8 cellular contexts compared by ENCODE assay signal in the genomic region with DNA sequence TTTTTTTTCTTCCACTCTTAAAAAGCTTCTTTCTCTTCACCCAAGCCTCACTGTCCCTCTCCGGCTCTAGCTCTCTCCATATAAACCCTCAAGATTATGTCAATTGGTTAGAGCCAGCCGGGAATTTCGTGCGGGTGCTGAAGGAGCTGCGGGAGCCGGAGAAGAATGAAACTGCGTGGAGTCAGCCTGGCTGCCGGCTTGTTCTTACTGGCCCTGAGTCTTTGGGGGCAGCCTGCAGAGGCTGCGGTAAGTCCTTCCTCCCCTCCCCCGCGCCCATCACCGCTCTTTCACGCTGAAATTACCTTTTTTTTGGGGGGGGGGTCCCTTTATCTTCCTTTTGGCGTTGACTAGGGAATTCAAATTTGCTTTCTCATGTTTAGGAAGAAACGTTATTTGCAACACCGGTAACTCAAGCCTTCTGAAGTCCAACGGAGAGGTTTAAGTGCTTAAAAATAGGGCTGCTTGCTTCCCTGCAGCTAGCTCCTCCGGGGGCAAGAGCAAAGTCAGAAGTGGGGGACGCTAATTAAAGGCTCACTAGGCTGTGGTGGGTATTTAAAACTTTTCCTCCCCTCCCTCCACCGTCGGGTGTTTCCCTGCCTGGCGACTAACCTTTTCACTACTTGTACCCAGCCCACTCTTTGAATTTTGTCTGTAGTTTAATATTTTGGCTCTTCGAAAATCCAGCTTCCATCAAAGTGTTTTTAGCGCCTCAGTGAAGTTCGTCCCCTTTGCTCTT. TPM values are rescaled to one million over a fixed set of nuclear protein-coding genes. Genes with fewer than 3 reads are reported as not detected.
DNase-seq lines count a peak whose midpoint lies in the region; ATAC-seq, FAIRE-seq and TF ChIP-seq lines count a peak whose summit lies in the region.

No MANE protein-coding gene starts in this region.

- H3K27ac ChIP-seq in aorta (ENCODE audit: low read depth in 1 of 2, low read length in 2 of 2), result peak overlapping the region in 1 of 2 donors; percentile 48

- intact Hi-C loops in lower leg skin (cut with DNase I; ENCODE audit: low total_unique reads), result no loop called here
- intact Hi-C loops in aorta (cut with DNase I), result no loop called here

- no peak for FAIRE-seq in bronchial epithelial cell (lab: Jason Lieb, UNC)

- H3K4me3 Mint-ChIP-seq in stimulated activated naive CD8-positive, alpha-beta T cell treated with anti-CD3 and anti-CD28 coated beads, Interleukin-15, Interleukin-2, amounts not matched to agents 100 ng/mL and 50 ng/mL, for 24 hours, result peak overlapping the region; percentile 37

- ATAC-seq in stimulated activated naive CD8-positive, alpha-beta T cell treated with anti-CD3 and anti-CD28 coated beads, Interleukin-15, Interleukin-2, amounts not matched to agents 100 U/mL and 50 U/mL, for 24 hours, result no peak
- ATAC-seq in aorta (ENCODE audit: low FRiP score) (peak; percentile 34), HG02759 (IDR thresholded peaks at IDR 0.05; ENCODE audit: unreplicated experiment) (no peak), GM21390 (IDR thresholded peaks at IDR 0.05; ENCODE audit: unreplicated experiment) (no peak)

- no peak for TF ChIP-seq CTCF in bronchial epithelial cell (IDR thresholded peaks at IDR 0.05; ENCODE audit: insufficient read depth, low read length, severe bottlenecking)
- no peak for TF ChIP-seq CTCF in lower leg skin (IDR thresholded peaks at IDR 0.05)

- H3K27me3 Mint-ChIP-seq in stimulated activated naive CD8-positive, alpha-beta T cell treated with anti-CD3 and anti-CD28 coated beads, Interleukin-15, Interleukin-2, amounts not matched to agents 100 ng/mL and 50 ng/mL, for 24 hours, result peaks cover 16% of the 10 kb centered on the region

- H3K9me3 ChIP-seq in aorta (ENCODE audit: control insufficient read depth, low read length), result no peaks in the 10 kb centered on the region

- no peaks in the 10 kb centered on the region for H3K36me3 Mint-ChIP-seq in stimulated activated naive CD8-positive, alpha-beta T cell treated with anti-CD3 and anti-CD28 coated beads, Interleukin-15, Interleukin-2, amounts not matched to agents 100 ng/mL and 50 ng/mL, for 24 hours (ENCODE audit: low read depth)

- no peaks in the 10 kb centered on the region for H3K9me3 Mint-ChIP-seq in stimulated activated naive CD8-positive, alpha-beta T cell treated with anti-CD3 and anti-CD28 coated beads, Interleukin-15, Interleukin-2, amounts not matched to agents 100 ng/mL and 50 ng/mL, for 24 hours

- no peaks in the 10 kb centered on the region for H3K4me1 ChIP-seq in aorta (ENCODE audit: control insufficient read depth in 1 of 2, insufficient read depth in 2 of 2, low read length in 2 of 2)

- no peak for TF ChIP-seq POLR2A in lower leg skin (IDR thresholded peaks at IDR 0.05)

- H3K4me1 Mint-ChIP-seq in stimulated activated naive CD8-positive, alpha-beta T cell treated with anti-CD3 and anti-CD28 coated beads, Interleukin-15, Interleukin-2, amounts not matched to agents 100 ng/mL and 50 ng/mL, for 24 hours (ENCODE audit: low read depth), result no peaks in the 10 kb centered on the region

- no peaks in the 10 kb centered on the region for H3K27me3 ChIP-seq in bronchial epithelial cell (ENCODE audit: control insufficient read depth, insufficient read depth, low read length)
- H3K27me3 ChIP-seq in aorta (ENCODE audit: control insufficient read depth in 1 of 2, insufficient read depth in 2 of 2, low read length in 1 of 2), result no peaks in the 10 kb centered on the region

- H3K4me3 ChIP-seq in bronchial epithelial cell (ENCODE audit: low read depth, low read length) (peak overlapping the region; percentile 64), lower leg skin (ENCODE audit: low read depth, poor library complexity, severe bottlenecking) (peak overlapping the region; percentile 20), aorta (ENCODE audit: low read length in 2 of 2) (peak overlapping the region; percentile 67 to 88)

- WGBS in lower leg skin, 2 donors, result 3 to 13% methylated on average over 25 of the region's 25 CpGs
- 2 to 16% methylated on average over 25 of the region's 25 CpGs for WGBS in aorta, 2 donors

- H3K27ac Mint-ChIP-seq in stimulated activated naive CD8-positive, alpha-beta T cell treated with anti-CD3 and anti-CD28 coated beads, Interleukin-15, Interleukin-2, amounts not matched to agents 100 ng/mL and 50 ng/mL, for 24 hours, result no peak overlapping the region

- no peak for DNase-seq in stimulated activated naive CD8-positive, alpha-beta T cell treated with anti-CD3 and anti-CD28 coated beads, Interleukin-15, Interleukin-2, amounts not matched to agents 100 U/mL and 50 U/mL, for 24 hours
- DNase-seq in bronchial epithelial cell (ENCODE audit: low read depth), result no peak
- DNase-seq in lower leg skin (ENCODE audit: low spot score in 2 of 2), result no peak
- DNase-seq in aorta, result peak; percentile 51 to 76
- DNase-seq in activated CD4-positive, alpha-beta T cell treated with anti-CD3 and anti-CD28 coated beads for 1 hour, result no peak

- H3K36me3 ChIP-seq in bronchial epithelial cell (ENCODE audit: control insufficient read depth, insufficient read depth, low read length) (no peaks in the 10 kb centered on the region), aorta (ENCODE audit: control insufficient read depth in 1 of 2, insufficient read depth in 2 of 2, low read length in 1 of 2) (no peaks in the 10 kb centered on the region)

RNA-seq across cellular contexts. Expression of gene COL4A5, which starts 0.5 kb away (rescaled TPM):
- total RNA-seq in bronchial epithelial cell (48.4 and 63.1 TPM in 2 replicates), lower leg skin (100 to 1,000 TPM in 1 of 4 donors, 10 to 100 TPM in 3; 43.1 to 105 (median 48.4) TPM), aorta (10 to 100 TPM; 36.3 to 48.0 TPM)
- polyA plus RNA-seq in aorta, result 10 to 100 TPM; 13.8 to 38.0 TPM

RNA-seq across cellular contexts. Expression of gene COL4A6, which starts 1.9 kb away (rescaled TPM):
- total RNA-seq in bronchial epithelial cell (21.1 and 23.4 TPM in 2 replicates), lower leg skin (10 to 100 TPM in 2 of 4 donors, 1 to 10 TPM in 2; 9.4 to 15.3 (median 11.6) TPM), aorta (1 to 10 TPM; 2.7 to 7.2 TPM)
- polyA plus RNA-seq in aorta, result under 1 TPM; 0.75 to 0.87 TPM

Comparison
In these comparisons a context has a peak if more than half of its experiments do, and no peak if none do; other contexts are left out.
1. DNase-seq: peak in aorta (2 of 2); none in stimulated activated naive CD8-positive, alpha-beta T cell treated with anti-CD3 and anti-CD28 coated beads, Interleukin-15, Interleukin-2, amounts not matched to agents 100 U/mL and 50 U/mL, for 24 hours (single experiment), bronchial epithelial cell (single experiment), lower leg skin (0 of 2) and activated CD4-positive, alpha-beta T cell treated with anti-CD3 and anti-CD28 coated beads for 1 hour (single experiment).
2. H3K4me3 ChIP-seq: peak in every context shown above with its lines; median percentile 78 in aorta; 64 in bronchial epithelial cell; 20 in lower leg skin.